ENCODE assay signal across 8 cellular contexts in genomic region chr12:31897791-31898503, GRCh38.
A peak's percentile ranks its signal among the peaks of the same experiment; 100 is the strongest.
DNase-seq lines count a peak whose midpoint lies in the region; ATAC-seq, FAIRE-seq and TF ChIP-seq lines count a peak whose summit lies in the region.

No MANE protein-coding gene starts in this region.

- TF ChIP-seq CTCF in thyroid gland (IDR thresholded peaks at IDR 0.05) (no peak), D721Med (IDR thresholded peaks at IDR 0.05; ENCODE audit: insufficient read depth, missing control alignments) (no peak)

- TF ChIP-seq POLR2A in thyroid gland (IDR thresholded peaks at IDR 0.05) = no peak

- WGBS in thyroid gland, 2 donors = 46 to 54% methylated on average over 10 of the region's 10 CpGs

- H3K27ac ChIP-seq in thyroid gland = no peak overlapping the region

- no peak for FAIRE-seq in D721Med (lab: Jason Lieb, UNC)

- no peaks in the 10 kb centered on the region for H3K36me3 ChIP-seq in thyroid gland

- peak in 1 of 2 donors; percentile 66 for ATAC-seq in left cardiac atrium
- no peak for ATAC-seq in HG03095 (IDR thresholded peaks at IDR 0.05; ENCODE audit: unreplicated experiment)

- H3K27me3 ChIP-seq in thyroid gland = no peaks in the 10 kb centered on the region

- intact Hi-C loops in left cardiac atrium (cut with DNase I) (no loop called here), thyroid gland (cut with DNase I) (no loop called here)

- H3K4me3 ChIP-seq in thyroid gland (replicated peaks in 1 of 3) = no peak overlapping the region

- peak; percentile 59 for DNase-seq in DMS153 (lab: John Stamatoyannopoulos, UW)
- DNase-seq in LHCN-M2 (ENCODE audit: low read depth) = peak; percentile 19
- peak; percentile 19 for DNase-seq in T1000 (lab: John Stamatoyannopoulos, UW)
- DNase-seq in left cardiac atrium = peak; percentile 23
- DNase-seq in thyroid gland = peak; percentile 9 to 21
- DNase-seq in HuH-7 (ENCODE audit: low spot score) = no peak
- DNase-seq in D721Med (ENCODE audit: insufficient read length, low spot score) = no peak

- H3K4me1 ChIP-seq in thyroid gland = peaks cover 0 to 9% of the 10 kb centered on the region in 2 donors

- no peaks in the 10 kb centered on the region for H3K9me3 ChIP-seq in thyroid gland

Comparison
In these comparisons a context has a peak if more than half of its experiments do, and no peak if none do; other contexts are left out.
1. DNase-seq: peak in DMS153 (single experiment), LHCN-M2 (single experiment), T1000 (single experiment), left cardiac atrium (single experiment) and thyroid gland (2 of 2); none in HuH-7 (single experiment) and D721Med (single experiment).